In the genomic region with DNA sequence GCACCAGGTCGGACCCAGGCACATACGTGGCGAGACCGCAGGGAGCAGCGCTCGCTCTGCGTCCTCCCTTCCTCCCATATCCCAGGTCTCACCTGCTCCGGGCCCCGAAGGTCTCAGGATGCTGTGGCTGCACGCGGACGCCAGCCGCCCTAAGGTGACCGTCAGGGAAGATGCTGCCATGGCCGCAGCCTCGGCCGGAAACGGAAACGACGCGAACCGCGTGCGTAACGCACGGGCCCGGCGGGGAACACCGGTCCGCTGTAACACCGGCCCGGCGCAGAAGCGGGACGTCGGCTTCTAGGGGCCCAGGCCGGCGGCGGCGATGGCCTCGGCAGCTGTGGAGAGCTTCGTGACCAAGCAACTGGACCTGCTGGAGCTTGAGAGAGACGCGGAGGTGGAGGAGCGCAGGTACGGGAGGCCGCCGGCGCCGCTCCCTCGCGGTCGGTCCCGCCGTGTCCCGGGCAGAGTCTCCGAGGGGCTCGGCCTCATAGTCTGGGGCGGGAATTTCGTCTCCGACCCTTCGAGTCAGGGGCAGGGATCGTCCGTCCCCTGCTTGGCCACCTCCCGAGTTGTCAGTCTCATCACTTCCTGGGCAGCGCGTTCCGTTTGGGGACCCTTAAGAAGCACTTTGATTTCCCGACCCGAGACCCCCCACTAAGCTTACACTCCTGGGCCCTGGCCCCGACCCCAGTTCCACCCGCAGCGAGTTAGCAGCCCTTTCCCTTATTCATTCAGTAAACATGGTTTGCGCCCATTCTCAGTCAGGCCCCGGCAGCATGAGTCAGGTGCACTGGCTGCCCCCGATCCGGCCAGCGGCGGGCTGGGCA, we compare ENCODE assay signal across 8 cellular contexts. TPM values are rescaled to one million over a fixed set of nuclear protein-coding genes. Genes with fewer than 3 reads are reported as not detected.
DNase-seq lines count a peak whose midpoint lies in the region; ATAC-seq and TF ChIP-seq lines count a peak whose summit lies in the region.

TSS of gene IGHMBP2 (plus strand) at position 261 of the 827 bp plus-strand sequence. CDS start at position 323, 62 bp downstream.
TSS of gene MRPL21 (minus strand) at position 202 of the 827 bp plus-strand sequence. CDS start at position 180, 22 bp downstream.

- H3K9me3 Mint-ChIP-seq in neural progenitor cell: no peaks in the 10 kb centered on the region

- peak within 1 kb of the TSS; percentile 84 for H3K4me2 ChIP-seq in neural progenitor cell

- peak within 1 kb of the TSS; percentile 90 for H3K9ac ChIP-seq in neural progenitor cell

- peaks cover 20% of the 10 kb centered on the region for H3K4me1 Mint-ChIP-seq in neural progenitor cell

- H3K27ac ChIP-seq in foreskin keratinocyte (peak within 1 kb of the TSS; percentile 78), neural progenitor cell (no peak within 1 kb of the TSS)

- H3F3A ChIP-seq in neural progenitor cell (ENCODE audit: low read depth): no peaks in the 10 kb centered on the region

- peaks cover 3% of the 10 kb centered on the region for H3K27me3 Mint-ChIP-seq in neural progenitor cell (ENCODE audit: insufficient read depth, low read depth)

- H3K4me1 ChIP-seq in foreskin keratinocyte (peaks cover 6% of the 10 kb centered on the region), neural progenitor cell (peaks cover 8% of the 10 kb centered on the region)

- H3K4me3 Mint-ChIP-seq in neural progenitor cell: peak within 1 kb of the TSS; percentile 99

- H3K4me3 ChIP-seq in neural progenitor cell: peak within 1 kb of the TSS; percentile 97

- H3K27me3 ChIP-seq in foreskin keratinocyte (no peaks in the 10 kb centered on the region), neural progenitor cell (no peaks in the 10 kb centered on the region)

- ATAC-seq in GM21576 (IDR thresholded peaks at IDR 0.05; ENCODE audit: unreplicated experiment): peak; percentile 79
- peak; percentile 85 for ATAC-seq in foreskin keratinocyte

- no peak for TF ChIP-seq CTCF in foreskin keratinocyte (conservative IDR thresholded peaks at IDR 0.05)
- no peak for TF ChIP-seq CTCF in neural progenitor cell (IDR thresholded peaks at IDR 0.05)

- H3K27ac Mint-ChIP-seq in neural progenitor cell: peak within 1 kb of the TSS; percentile 84

- no peaks in the 10 kb centered on the region for H3K9me3 ChIP-seq in neural progenitor cell (ENCODE audit: low read depth)

- peaks cover 16% of the 10 kb centered on the region for H3K36me3 Mint-ChIP-seq in neural progenitor cell

- DNase-seq in DMS53 treated with DMSO at 0.1 percent for 48 hours (lab: John Stamatoyannopoulos, UW; ENCODE audit: unreplicated experiment) (peak; percentile 72), KG1 (lab: John Stamatoyannopoulos, UW) (peak; percentile 82), SHP77 (lab: John Stamatoyannopoulos, UW) (peak; percentile 67 to 80), activated gamma-delta T cell (lab: John Stamatoyannopoulos, UW) (peak; percentile 69), foreskin keratinocyte (peak; percentile 46 to 62), neural progenitor cell (ENCODE audit: low spot score) (peak; percentile 94), stromal cell of bone marrow (ENCODE audit: low read depth) (peak; percentile 65)

- H2AFZ ChIP-seq in neural progenitor cell (replicated peaks): peak within 1 kb of the TSS; percentile 96

- H3K79me2 ChIP-seq in neural progenitor cell (ENCODE audit: low read depth): peaks cover 61% of the 10 kb centered on the region

- no peaks in the 10 kb centered on the region for H3K36me3 ChIP-seq in neural progenitor cell

- peaks cover 13% of the 10 kb centered on the region for H4K20me1 ChIP-seq in neural progenitor cell (ENCODE audit: low read depth)

RNA-seq across cellular contexts. Expression of gene IGHMBP2, which starts in this region (rescaled TPM):
- total RNA-seq in foreskin keratinocyte (10.8 and 13.0 TPM in 2 replicates), neural progenitor cell (ENCODE audit: low replicate concordance) (13.6 and 16.5 TPM in 2 replicates)
- 9.1 and 11.6 TPM in 2 replicates for polyA plus RNA-seq in foreskin keratinocyte

RNA-seq across cellular contexts. Expression of gene MRPL21, which starts in this region (rescaled TPM):
- total RNA-seq in foreskin keratinocyte (75.4 and 95.3 TPM in 2 replicates), neural progenitor cell (ENCODE audit: low replicate concordance) (32.3 and 40.6 TPM in 2 replicates)
- 106 and 144 TPM in 2 replicates for polyA plus RNA-seq in foreskin keratinocyte
